18 cellular contexts compared by ENCODE assay signal in genomic region chr5:80152778-80153177, GRCh38.
DNase-seq lines count a peak whose midpoint lies in the region; ATAC-seq lines count a peak whose summit lies in the region.
"Had no signal": no experiment of that assay in that cellular context is flagged by ENCODE, and none has a peak within 500 bp of the region (broad histone marks: within the 10 kb centered on the region; RNA-seq: fewer than 3 reads in every experiment).

No MANE protein-coding gene starts in this region.

- POLR2A ChIA-PET in T-cell (lab: Charles Lee), result interaction anchor here (0.6 to 1.4 kb wide), 8 partner anchors 12 to 529 kb away, joined by 3 to 5 read pairs (median 4); no protein-coding TSS in a partner anchor

- H3K4me1 Mint-ChIP-seq in activated naive CD4-positive, alpha-beta T cell treated with anti-CD3 and anti-CD28 coated beads for 36 hours (ENCODE audit: low read depth), result peaks cover 50% of the 10 kb centered on the region
- peaks cover 68 to 77% (median 76%) of the 10 kb centered on the region in 3 donors for H3K4me1 Mint-ChIP-seq in T-cell

- no peak for DNase-seq in activated naive CD4-positive, alpha-beta T cell treated with anti-CD3 and anti-CD28 coated beads for 36 hours
- DNase-seq in activated naive CD4-positive, alpha-beta T cell (lab: John Stamatoyannopoulos, UW), result no peak
- DNase-seq in T-cell (peak in 21 of 34 experiments; percentile 8 to 50 (median 31)), caudate nucleus (lab: John Stamatoyannopoulos, UW) (no peak), substantia nigra (lab: John Stamatoyannopoulos, UW) (no peak), AG20443 (ENCODE audit: low spot score) (no peak), C1 segment of cervical spinal cord (lab: John Stamatoyannopoulos, UW) (no peak)
- DNase-seq: H7; mesendoderm; Right ventricle myocardium superior; spleen; stimulated activated CD4-positive, alpha-beta T cell treated with anti-CD3 and anti-CD28 coated beads, Interleukin-4, amount 100 ng/mL, for 4 hours; SW 1271; WERI-Rb-1 had no signal

- peaks cover 37% of the 10 kb centered on the region for H3K36me3 Mint-ChIP-seq in activated naive CD4-positive, alpha-beta T cell treated with anti-CD3 and anti-CD28 coated beads for 36 hours (ENCODE audit: low read depth)
- peaks cover 57% of the 10 kb centered on the region for H3K36me3 Mint-ChIP-seq in T-cell

- intact Hi-C loops in activated naive CD4-positive, alpha-beta T cell treated with anti-CD3 and anti-CD28 coated beads for 36 hours (cut with micrococcal nuclease), result loop anchor here (2.0 kb wide), 1 partner anchor 38 kb away; no protein-coding TSS in a partner anchor

- H3K27me3 Mint-ChIP-seq in activated naive CD4-positive, alpha-beta T cell treated with anti-CD3 and anti-CD28 coated beads for 36 hours (ENCODE audit: low read depth), result no peaks in the 10 kb centered on the region
- no peaks in the 10 kb centered on the region for H3K27me3 Mint-ChIP-seq in T-cell
- H3K27me3 Mint-ChIP-seq: IgD-negative memory B cell had no signal

- peak overlapping the region; percentile 86 for H3K27ac ChIP-seq in caudate nucleus (ENCODE audit: low read depth, low read length)
- H3K27ac ChIP-seq in substantia nigra (ENCODE audit: low read depth, low read length, poor library complexity, severe bottlenecking), result peak overlapping the region; percentile 70
- H3K27ac ChIP-seq: esophagus muscularis mucosa, suprapubic skin, WERI-Rb-1 had no signal

- peak; percentile 55 to 77 (median 66) for ATAC-seq in T-cell (replicated peaks in 1 of 4)
- no peak for ATAC-seq in HG03354 (IDR thresholded peaks at IDR 0.05; ENCODE audit: poor library complexity, severe bottlenecking, unreplicated experiment)

- peak overlapping the region; percentile 17 for H3K4me3 Mint-ChIP-seq in activated naive CD4-positive, alpha-beta T cell treated with anti-CD3 and anti-CD28 coated beads for 36 hours
- H3K4me3 Mint-ChIP-seq in T-cell, result peak overlapping the region; percentile 56 to 66 (median 59)
- H3K4me3 Mint-ChIP-seq: IgD-negative memory B cell had no signal

- CTCF ChIA-PET in activated naive CD4-positive, alpha-beta T cell treated with anti-CD3 and anti-CD28 coated beads for 36 hours (lab: Charles Lee), result interaction anchor here (1.1 to 1.2 kb wide), 2 partner anchors 14 to 53 kb away, joined by 3 read pairs; no protein-coding TSS in a partner anchor
- CTCF ChIA-PET in T-cell (lab: Charles Lee), result interaction anchor here (0.5 to 1.5 kb wide), 8 partner anchors 13 to 122 kb away, joined by 3 to 9 read pairs (median 4); no protein-coding TSS in a partner anchor

- H3K9me3 Mint-ChIP-seq in activated naive CD4-positive, alpha-beta T cell treated with anti-CD3 and anti-CD28 coated beads for 36 hours, result no peaks in the 10 kb centered on the region
- no peaks in the 10 kb centered on the region for H3K9me3 Mint-ChIP-seq in T-cell
- H3K9me3 Mint-ChIP-seq: IgD-negative memory B cell had no signal

- H3K27ac Mint-ChIP-seq in activated naive CD4-positive, alpha-beta T cell treated with anti-CD3 and anti-CD28 coated beads for 36 hours, result peak overlapping the region; percentile 86
- H3K27ac Mint-ChIP-seq in T-cell, result peak overlapping the region; percentile 94 to 96

Comparison
In these comparisons a context has a peak if more than half of its experiments do, and no peak if none do; other contexts are left out.
1. DNase-seq: peak in T-cell (21 of 34); none in activated naive CD4-positive, alpha-beta T cell treated with anti-CD3 and anti-CD28 coated beads for 36 hours (single experiment), activated naive CD4-positive, alpha-beta T cell (0 of 4), caudate nucleus (0 of 61), substantia nigra (0 of 49), AG20443 (single experiment) and C1 segment of cervical spinal cord (0 of 14).